Comparison of ENCODE assay signal across 9 cellular contexts in the genomic region with DNA sequence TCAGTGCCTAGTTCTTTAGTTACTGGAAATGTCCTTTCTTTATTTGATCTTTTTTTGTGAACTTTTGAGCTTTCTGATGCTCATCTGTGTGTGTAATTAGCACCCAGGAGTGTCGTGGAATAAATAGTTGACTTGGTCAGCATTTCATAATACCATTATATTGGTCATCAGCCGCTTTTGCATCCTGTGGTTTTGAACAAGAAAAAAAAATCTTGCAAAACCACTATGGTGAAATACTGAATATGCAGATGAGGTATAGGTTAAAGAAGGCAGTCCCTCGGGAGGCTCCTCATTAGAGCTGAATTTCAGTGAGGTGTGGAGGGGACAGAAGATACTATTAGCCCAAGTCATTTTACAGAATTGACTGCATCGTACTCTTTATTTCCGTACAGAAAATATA.
DNase-seq lines count a peak whose midpoint lies in the region; ATAC-seq, FAIRE-seq and TF ChIP-seq lines count a peak whose summit lies in the region.
"Had no signal": no experiment of that assay in that cellular context is flagged by ENCODE, and none has a peak within 500 bp of the region (broad histone marks: within the 10 kb centered on the region; RNA-seq: fewer than 3 reads in every experiment).

No MANE protein-coding gene starts in this region.

- DNase-seq in HepG2 (ENCODE audit: low spot score) (no peak), astrocyte of the spinal cord (ENCODE audit: low read depth, low spot score) (peak; percentile 56), mesothelial cell of epicardium (ENCODE audit: low spot score in 2 of 2, unreplicated experiment in 2 of 2) (no peak), NCI-H1436 treated with DMSO at 0.1 percent for 48 hours (lab: John Stamatoyannopoulos, UW) (no peak), H4 (ENCODE audit: low spot score) (no peak), amygdala (lab: John Stamatoyannopoulos, UW) (no peak)
- DNase-seq: activated T-cell treated with anti-CD3 and anti-CD28 coated beads, Interleukin-2, amount 50 U/mL, for 48 hours had no signal

- 70% methylated on average over 5 of the region's 5 CpGs for WGBS in liver
- WGBS in HepG2 (ENCODE audit: low lambda C conversion rate): 93% methylated on average over 5 of the region's 5 CpGs

- POLR2A ChIA-PET in HepG2 (lab: Yijun Ruan, JAX): no interaction called here

- peaks cover 22% of the 10 kb centered on the region for H4K20me1 ChIP-seq in HepG2 (ENCODE audit: insufficient read depth, low read length)

- peaks cover 35% of the 10 kb centered on the region for H3K79me2 ChIP-seq in HepG2 (ENCODE audit: insufficient read depth, low read length)

- TF ChIP-seq RAD21 in liver (IDR thresholded peaks at IDR 0.05): no peak
- TF ChIP-seq RAD21 in HepG2 (CRISPR knock-in tag; IDR thresholded peaks at IDR 0.05): no peak

- H3K36me3 ChIP-seq in liver (ENCODE audit: control insufficient read depth in 4 of 4, insufficient read depth in 3 of 4, low read depth in 1 of 4, low read length in 3 of 4) (peaks cover 0 to 9% (median under 1%) of the 10 kb centered on the region in 4 donors), HepG2 (replicated peaks in 1 of 2; ENCODE audit: control insufficient read depth in 1 of 2, insufficient read depth in 2 of 2, low read length in 2 of 2) (peaks cover 5 to 21% of the 10 kb centered on the region in 2 experiments; a peak in 3 of 5 replicates)

- no peaks in the 10 kb centered on the region for H3K27me3 Mint-ChIP-seq in mesothelial cell of epicardium (ENCODE audit: low read depth)

- intact Hi-C loops in HepG2 (cut with micrococcal nuclease; ENCODE audit: unreplicated experiment): no loop called here

- peaks cover 64% of the 10 kb centered on the region for H3K4me1 Mint-ChIP-seq in mesothelial cell of epicardium

- H3K27me3 ChIP-seq in liver (ENCODE audit: control insufficient read depth in 4 of 4, insufficient read depth in 4 of 4, low read length in 3 of 4) (no peaks in the 10 kb centered on the region), HepG2 (ENCODE audit: control insufficient read depth in 1 of 2, insufficient read depth in 2 of 2, low read length in 2 of 2) (no peaks in the 10 kb centered on the region)

- no peak for TF ChIP-seq POLR2A in HepG2 (IDR thresholded peaks at IDR 0.05; ENCODE audit: insufficient read depth in 1 of 2, low read depth in 2 of 2, low read length in 2 of 2)

- H3K4me3 ChIP-seq in liver (ENCODE audit: low read depth in 1 of 3, low read length in 3 of 3) (no peak overlapping the region), HepG2 (replicated peaks in 1 of 3; ENCODE audit: insufficient read depth in 1 of 3, low read depth in 2 of 3, low read length in 3 of 3) (no peak overlapping the region), astrocyte of the spinal cord (ENCODE audit: low read depth, low read length) (no peak overlapping the region)

- CTCF ChIA-PET in HepG2 (lab: Yijun Ruan, JAX; ENCODE audit: low intra/inter-chr PET ratio, low total read pairs): no interaction called here

- H3K36me3 Mint-ChIP-seq in mesothelial cell of epicardium: peaks cover 5% of the 10 kb centered on the region

- in situ Hi-C loops in HepG2 (cut with HindIII; ENCODE audit: extremely low pct_ligation_motif_present, low pct_unique_long_range_greater_than_20kb): no loop called here
- in situ Hi-C loops in astrocyte of the spinal cord (cut with HindIII; ENCODE audit: low sequenced_read_pairs): no loop called here

- H3K9me3 Mint-ChIP-seq in mesothelial cell of epicardium: no peaks in the 10 kb centered on the region

- no peak overlapping the region for H3K4me3 Mint-ChIP-seq in mesothelial cell of epicardium

- FAIRE-seq in HepG2 (lab: Jason Lieb, UNC): no peak

- H2AFZ ChIP-seq in HepG2 (ENCODE audit: low read length): no peak overlapping the region

- TF ChIP-seq EP300 in HepG2 (IDR thresholded peaks at IDR 0.05; ENCODE audit: low read depth in 2 of 2, low read length in 2 of 2) (no peak), HepG2 (CRISPR knock-in tag; IDR thresholded peaks at IDR 0.05; ENCODE audit: borderline replicate concordance) (no peak)

- peaks cover 16 to 37% (median 24%) of the 10 kb centered on the region in 4 donors for H3K4me1 ChIP-seq in liver (ENCODE audit: control insufficient read depth in 4 of 4, insufficient read depth in 4 of 4, low read length in 3 of 4)
- peaks cover 50% of the 10 kb centered on the region for H3K4me1 ChIP-seq in HepG2 (ENCODE audit: insufficient read depth, low read length)

- no peak overlapping the region for H3K4me2 ChIP-seq in HepG2 (ENCODE audit: low read depth, low read length)

- TF ChIP-seq CTCF in liver (IDR thresholded peaks at IDR 0.05; ENCODE audit: low read depth, low read length, missing input control) (no peak), HepG2 (CRISPR knock-in tag; IDR thresholded peaks at IDR 0.05) (no peak), astrocyte of the spinal cord (IDR thresholded peaks at IDR 0.05; ENCODE audit: low read depth, low read length) (no peak), mesothelial cell of epicardium (IDR thresholded peaks at IDR 0.05; ENCODE audit: unreplicated experiment) (no peak)

- H3K9me3 ChIP-seq in liver (ENCODE audit: control insufficient read depth in 4 of 4, low read length in 3 of 4) (no peaks in the 10 kb centered on the region), HepG2 (ENCODE audit: low read length) (no peaks in the 10 kb centered on the region)

- peak overlapping the region; percentile 82 for H3K27ac Mint-ChIP-seq in mesothelial cell of epicardium

- peak overlapping the region; percentile 2 to 25 for H3K27ac ChIP-seq in liver (ENCODE audit: low read depth in 1 of 2, low read length in 2 of 2)
- H3K27ac ChIP-seq in HepG2 (ENCODE audit: extremely low read length, insufficient read depth, low read length): no peak overlapping the region

- ATAC-seq in HepG2: no peak
- no peak for ATAC-seq in GM18907 (IDR thresholded peaks at IDR 0.05; ENCODE audit: unreplicated experiment)

- no peak overlapping the region for H3K9ac ChIP-seq in liver (ENCODE audit: low read depth in 1 of 2, low read length in 2 of 2)
- no peak overlapping the region for H3K9ac ChIP-seq in HepG2 (ENCODE audit: insufficient read depth, low read depth, low read length)

- no TSS peak for BruUV-seq in HepG2 (replicated peaks; lab: Mats Ljungman, UMichigan)

TF ChIP-seq in liver, 16 proteins besides CTCF, POLR2A, EP300 and RAD21:
- peak; percentile 6 to 10 for TF ChIP-seq HNF4A (conservative IDR thresholded peaks at IDR 0.05)
- TF ChIP-seq NR2F2 (IDR thresholded peaks at IDR 0.05): no peak
TF ChIP-seq in liver: peak in this region for 1.

TF ChIP-seq in HepG2, 621 proteins besides CTCF, POLR2A, EP300 and RAD21 (continues in another document):
- TF ChIP-seq, protein P1, sequence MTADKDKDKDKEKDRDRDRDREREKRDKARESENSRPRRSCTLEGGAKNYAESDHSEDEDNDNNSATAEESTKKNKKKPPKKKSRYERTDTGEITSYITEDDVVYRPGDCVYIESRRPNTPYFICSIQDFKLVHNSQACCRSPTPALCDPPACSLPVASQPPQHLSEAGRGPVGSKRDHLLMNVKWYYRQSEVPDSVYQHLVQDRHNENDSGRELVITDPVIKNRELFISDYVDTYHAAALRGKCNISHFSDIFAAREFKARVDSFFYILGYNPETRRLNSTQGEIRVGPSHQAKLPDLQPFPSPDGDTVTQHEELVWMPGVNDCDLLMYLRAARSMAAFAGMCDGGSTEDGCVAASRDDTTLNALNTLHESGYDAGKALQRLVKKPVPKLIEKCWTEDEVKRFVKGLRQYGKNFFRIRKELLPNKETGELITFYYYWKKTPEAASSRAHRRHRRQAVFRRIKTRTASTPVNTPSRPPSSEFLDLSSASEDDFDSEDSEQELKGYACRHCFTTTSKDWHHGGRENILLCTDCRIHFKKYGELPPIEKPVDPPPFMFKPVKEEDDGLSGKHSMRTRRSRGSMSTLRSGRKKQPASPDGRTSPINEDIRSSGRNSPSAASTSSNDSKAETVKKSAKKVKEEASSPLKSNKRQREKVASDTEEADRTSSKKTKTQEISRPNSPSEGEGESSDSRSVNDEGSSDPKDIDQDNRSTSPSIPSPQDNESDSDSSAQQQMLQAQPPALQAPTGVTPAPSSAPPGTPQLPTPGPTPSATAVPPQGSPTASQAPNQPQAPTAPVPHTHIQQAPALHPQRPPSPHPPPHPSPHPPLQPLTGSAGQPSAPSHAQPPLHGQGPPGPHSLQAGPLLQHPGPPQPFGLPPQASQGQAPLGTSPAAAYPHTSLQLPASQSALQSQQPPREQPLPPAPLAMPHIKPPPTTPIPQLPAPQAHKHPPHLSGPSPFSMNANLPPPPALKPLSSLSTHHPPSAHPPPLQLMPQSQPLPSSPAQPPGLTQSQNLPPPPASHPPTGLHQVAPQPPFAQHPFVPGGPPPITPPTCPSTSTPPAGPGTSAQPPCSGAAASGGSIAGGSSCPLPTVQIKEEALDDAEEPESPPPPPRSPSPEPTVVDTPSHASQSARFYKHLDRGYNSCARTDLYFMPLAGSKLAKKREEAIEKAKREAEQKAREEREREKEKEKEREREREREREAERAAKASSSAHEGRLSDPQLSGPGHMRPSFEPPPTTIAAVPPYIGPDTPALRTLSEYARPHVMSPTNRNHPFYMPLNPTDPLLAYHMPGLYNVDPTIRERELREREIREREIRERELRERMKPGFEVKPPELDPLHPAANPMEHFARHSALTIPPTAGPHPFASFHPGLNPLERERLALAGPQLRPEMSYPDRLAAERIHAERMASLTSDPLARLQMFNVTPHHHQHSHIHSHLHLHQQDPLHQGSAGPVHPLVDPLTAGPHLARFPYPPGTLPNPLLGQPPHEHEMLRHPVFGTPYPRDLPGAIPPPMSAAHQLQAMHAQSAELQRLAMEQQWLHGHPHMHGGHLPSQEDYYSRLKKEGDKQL (CRISPR knock-in tag; IDR thresholded peaks at IDR 0.05; ENCODE audit: low read depth): no peak
- no peak for TF ChIP-seq SMAD3 (CRISPR knock-in tag; IDR thresholded peaks at IDR 0.05)
- TF ChIP-seq, protein P2, sequence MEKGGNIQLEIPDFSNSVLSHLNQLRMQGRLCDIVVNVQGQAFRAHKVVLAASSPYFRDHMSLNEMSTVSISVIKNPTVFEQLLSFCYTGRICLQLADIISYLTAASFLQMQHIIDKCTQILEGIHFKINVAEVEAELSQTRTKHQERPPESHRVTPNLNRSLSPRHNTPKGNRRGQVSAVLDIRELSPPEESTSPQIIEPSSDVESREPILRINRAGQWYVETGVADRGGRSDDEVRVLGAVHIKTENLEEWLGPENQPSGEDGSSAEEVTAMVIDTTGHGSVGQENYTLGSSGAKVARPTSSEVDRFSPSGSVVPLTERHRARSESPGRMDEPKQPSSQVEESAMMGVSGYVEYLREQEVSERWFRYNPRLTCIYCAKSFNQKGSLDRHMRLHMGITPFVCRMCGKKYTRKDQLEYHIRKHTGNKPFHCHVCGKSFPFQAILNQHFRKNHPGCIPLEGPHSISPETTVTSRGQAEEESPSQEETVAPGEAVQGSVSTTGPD (CRISPR knock-in tag; IDR thresholded peaks at IDR 0.05): no peak
- no peak for TF ChIP-seq SETDB1 (CRISPR knock-in tag; IDR thresholded peaks at IDR 0.05; ENCODE audit: borderline replicate concordance)
- no peak for TF ChIP-seq REPIN1 (CRISPR knock-in tag; IDR thresholded peaks at IDR 0.05; ENCODE audit: borderline replicate concordance, low read depth)
- TF ChIP-seq ZNF773 (CRISPR knock-in tag; IDR thresholded peaks at IDR 0.05; ENCODE audit: borderline replicate concordance): no peak
- no peak for TF ChIP-seq NONO (IDR thresholded peaks at IDR 0.05)
- no peak for TF ChIP-seq NONO (CRISPR knock-in tag; conservative IDR thresholded peaks at IDR 0.05)
- TF ChIP-seq ZNF678 (CRISPR knock-in tag; IDR thresholded peaks at IDR 0.05): no peak
